ENCODE assay signal across 8 cellular contexts in the genomic region with DNA sequence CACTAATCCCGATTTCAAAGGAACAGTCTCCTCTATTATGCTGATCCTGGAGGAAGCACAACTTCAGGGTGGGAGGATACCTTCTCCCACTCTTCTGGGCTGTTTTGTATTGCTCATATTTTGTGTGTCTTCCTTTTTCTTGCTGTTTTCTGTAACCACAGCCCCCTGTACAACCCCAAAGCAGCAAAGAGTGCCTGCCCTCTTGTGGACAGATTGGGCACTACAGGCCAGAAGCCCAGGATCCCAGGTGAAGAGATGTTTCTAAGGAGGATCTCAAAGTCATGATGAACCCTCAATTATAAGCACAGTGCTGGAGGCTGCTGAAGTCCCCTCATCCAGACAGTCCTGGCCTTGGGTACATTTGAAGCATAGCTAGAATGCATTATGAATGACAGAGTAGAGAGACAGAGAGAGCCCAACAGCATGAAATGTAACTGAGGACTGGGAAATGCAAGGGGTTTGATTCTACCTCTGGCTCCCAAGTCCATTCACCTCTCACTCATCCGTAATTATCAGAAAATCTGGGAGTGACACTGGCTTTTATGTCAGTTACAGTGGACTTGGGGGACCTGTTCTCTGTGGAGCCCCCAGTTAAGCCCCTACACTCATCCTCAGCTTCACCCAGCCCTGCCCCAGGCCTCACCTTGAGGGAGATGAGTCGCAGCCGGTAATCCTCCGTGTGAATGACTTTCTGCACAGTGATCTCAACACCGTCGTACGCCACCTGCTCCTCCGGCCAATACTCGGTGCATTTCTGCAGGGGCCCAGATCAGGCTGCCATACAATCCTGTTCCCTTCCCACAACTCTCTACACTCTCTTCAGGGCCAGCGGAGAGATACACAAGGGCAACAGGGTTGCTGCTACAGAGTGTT. TPM values are rescaled to one million over a fixed set of nuclear protein-coding genes. Genes with fewer than 3 reads are reported as not detected.
DNase-seq lines count a peak whose midpoint lies in the region; ATAC-seq, FAIRE-seq and TF ChIP-seq lines count a peak whose summit lies in the region.

No MANE protein-coding gene starts in this region.

- H3K27ac ChIP-seq in HEK293 (ENCODE audit: extremely low read depth, low read depth, low read length) = no peak overlapping the region
- no peak overlapping the region for H3K27ac ChIP-seq in fibroblast of lung (ENCODE audit: insufficient read depth, low read length)
- H3K27ac ChIP-seq in neural progenitor cell = no peak overlapping the region
- no peak overlapping the region for H3K27ac ChIP-seq in thyroid gland

- H2AFZ ChIP-seq in fibroblast of lung (ENCODE audit: low read length) (no peak overlapping the region), neural progenitor cell (replicated peaks) (no peak overlapping the region)

- H3K9me3 ChIP-seq in HEK293 (ENCODE audit: control insufficient read depth, insufficient read depth, low read depth, low read length) (no peaks in the 10 kb centered on the region), fibroblast of lung (ENCODE audit: control insufficient read depth, insufficient read depth, low read depth, low read length) (no peaks in the 10 kb centered on the region), neural progenitor cell (ENCODE audit: low read depth) (no peaks in the 10 kb centered on the region), thyroid gland (no peaks in the 10 kb centered on the region)

- H3K79me2 ChIP-seq in fibroblast of lung (ENCODE audit: control insufficient read depth, insufficient read depth, low read length) = no peaks in the 10 kb centered on the region
- no peaks in the 10 kb centered on the region for H3K79me2 ChIP-seq in neural progenitor cell (ENCODE audit: low read depth)

- H3K4me1 ChIP-seq in HEK293 (ENCODE audit: control insufficient read depth, insufficient read depth, low read length) (no peaks in the 10 kb centered on the region), fibroblast of lung (ENCODE audit: control insufficient read depth, extremely low read depth, insufficient read depth, low read length) (no peaks in the 10 kb centered on the region), neural progenitor cell (no peaks in the 10 kb centered on the region), thyroid gland (no peaks in the 10 kb centered on the region)

- TF ChIP-seq CTCF in HEK293 (tag by site-specific recombination; IDR thresholded peaks at IDR 0.05) (peak; percentile 41; the same call in 1 of the 2 replicates), fibroblast of lung (conservative IDR thresholded peaks at IDR 0.05 in 1 of 2, IDR thresholded peaks at IDR 0.05 in 1 of 2; ENCODE audit: low read depth in 1 of 2, low read length in 2 of 2) (peak; percentile 99 to 100), neural progenitor cell (IDR thresholded peaks at IDR 0.05) (peak; percentile 97), thyroid gland (IDR thresholded peaks at IDR 0.05) (peak; percentile 77 to 98 (median 83))

- H4K20me1 ChIP-seq in fibroblast of lung (ENCODE audit: control insufficient read depth, extremely low read depth, insufficient read depth, low read length) = no peaks in the 10 kb centered on the region
- H4K20me1 ChIP-seq in neural progenitor cell (ENCODE audit: low read depth) = no peaks in the 10 kb centered on the region

- intact Hi-C loops in thyroid gland (cut with DNase I) = loop anchor here (5.0 kb wide), 2 partner anchors 490 to 615 kb away; no protein-coding TSS in a partner anchor

- H3K4me3 ChIP-seq in HEK293 (ENCODE audit: low read depth, low read length) = no peak overlapping the region
- H3K4me3 ChIP-seq in fibroblast of lung (replicated peaks in 1 of 4; ENCODE audit: control extremely low read depth in 1 of 4, insufficient read depth in 1 of 4, low read depth in 3 of 4, low read length in 4 of 4) = no peak overlapping the region
- no peak overlapping the region for H3K4me3 ChIP-seq in neural progenitor cell
- H3K4me3 ChIP-seq in thyroid gland (replicated peaks in 1 of 3) = no peak overlapping the region

- H3K27me3 Mint-ChIP-seq in neural progenitor cell (ENCODE audit: insufficient read depth, low read depth) = no peaks in the 10 kb centered on the region

- H3K36me3 ChIP-seq in HEK293 (ENCODE audit: control insufficient read depth in 2 of 2, insufficient read depth in 1 of 2, low read length in 2 of 2) = no peaks in the 10 kb centered on the region
- H3K36me3 ChIP-seq in fibroblast of lung (ENCODE audit: control insufficient read depth, insufficient read depth, low read length) = no peaks in the 10 kb centered on the region
- H3K36me3 ChIP-seq in neural progenitor cell = no peaks in the 10 kb centered on the region
- no peaks in the 10 kb centered on the region for H3K36me3 ChIP-seq in thyroid gland

- no peak overlapping the region for H3K27ac Mint-ChIP-seq in neural progenitor cell

- POLR2A ChIA-PET in HEK293 (lab: Yijun Ruan, JAX) = no interaction called here

- no peaks in the 10 kb centered on the region for H3F3A ChIP-seq in neural progenitor cell (ENCODE audit: low read depth)

- H3K27me3 ChIP-seq in fibroblast of lung (ENCODE audit: control insufficient read depth, insufficient read depth, low read length) (no peaks in the 10 kb centered on the region), neural progenitor cell (no peaks in the 10 kb centered on the region), thyroid gland (no peaks in the 10 kb centered on the region)

- WGBS in thyroid gland, 2 donors = 70 to 73% methylated on average over 11 of the region's 11 CpGs

- no peaks in the 10 kb centered on the region for H3K36me3 Mint-ChIP-seq in neural progenitor cell

- CTCF ChIA-PET in HEK293 (lab: Yijun Ruan, JAX) = interaction anchor here (0.5 to 6.0 kb wide), 28 partner anchors 8 to 617 kb away, joined by 3 to 82 read pairs (median 4); no protein-coding TSS in a partner anchor

- no peak for ATAC-seq in HG03457 (IDR thresholded peaks at IDR 0.05; ENCODE audit: unreplicated experiment)

- no peak for TF ChIP-seq POLR2A in thyroid gland (IDR thresholded peaks at IDR 0.05)

- H3K4me1 Mint-ChIP-seq in neural progenitor cell = peaks cover 8% of the 10 kb centered on the region

- FAIRE-seq in G401.6 (lab: Jason Lieb, UNC) = peak; percentile 65

- no peak overlapping the region for H3K4me3 Mint-ChIP-seq in neural progenitor cell

- no peak overlapping the region for H3K9ac ChIP-seq in fibroblast of lung (ENCODE audit: insufficient read depth, low read length)
- H3K9ac ChIP-seq in neural progenitor cell = no peak overlapping the region

- H3K4me2 ChIP-seq in fibroblast of lung (ENCODE audit: extremely low read depth, insufficient read depth, low read length) (no peak overlapping the region), neural progenitor cell (no peak overlapping the region)

- H3K9me3 Mint-ChIP-seq in neural progenitor cell = no peaks in the 10 kb centered on the region

- DNase-seq in NOMO-1 treated with dmso at 0.1 percent for 144 hours (lab: John Stamatoyannopoulos, UW; ENCODE audit: unreplicated experiment) (peak; percentile 33), activated T-cell treated with anti-CD3 and anti-CD28 coated beads for 48 hours (ENCODE audit: low read depth) (peak; percentile 51), fibroblast of lung (ENCODE audit: low read depth in 2 of 2) (peak; percentile 18 to 47), neural progenitor cell (ENCODE audit: low spot score) (peak; percentile 47), thyroid gland (peak; percentile 55 to 64)

TF ChIP-seq in HEK293, 187 proteins besides CTCF, POLR2A, EP300 and RAD21:
- no peak for TF ChIP-seq ZNF174 (tag by site-specific recombination; IDR thresholded peaks at IDR 0.05)
- peak; percentile 43 for TF ChIP-seq ZNF654 (tag by site-specific recombination; IDR thresholded peaks at IDR 0.05; ENCODE audit: low read depth)

RNA-seq across cellular contexts. Expression of a gene that starts 6.2 kb away (rescaled TPM):
- total RNA-seq in fibroblast of lung (under 0.01 TPM in 2 replicates), neural progenitor cell (ENCODE audit: low replicate concordance) (0.41 TPM in 1 of 2 replicates, not detected in the other), thyroid gland (under 1 TPM in 3 of 4 donors, not detected in 1; 0.33 to 0.93 (median 0.78) TPM)
- not detected in 2 replicates for polyA plus RNA-seq in fibroblast of lung
- not detected in 2 replicates for polyA plus RNA-seq in fibroblast of lung (2012)
- not detected in 2 replicates for polyA minus RNA-seq in fibroblast of lung (ENCODE audit: low replicate concordance)

RNA-seq across cellular contexts. Expression of a gene that starts 33.6 kb away (rescaled TPM):
- 0.77 and 0.83 TPM in 2 replicates for total RNA-seq in fibroblast of lung
- 0.16 and 0.21 TPM in 2 replicates for polyA plus RNA-seq in fibroblast of lung
- 0.16 TPM in 2 replicates for polyA plus RNA-seq in fibroblast of lung (2012)
- not detected in 2 replicates for polyA minus RNA-seq in fibroblast of lung (ENCODE audit: low replicate concordance)
- total RNA-seq in neural progenitor cell (ENCODE audit: low replicate concordance) = 0.87 TPM in 1 of 2 replicates, not detected in the other
- total RNA-seq in thyroid gland = 10 to 100 TPM in 1 of 4 donors, 1 to 10 TPM in 3; 5.8 to 13.2 (median 6.2) TPM

RNA-seq across cellular contexts. Expression of a gene that starts 59.4 kb away (rescaled TPM):
- total RNA-seq in fibroblast of lung = not detected in 2 replicates
- polyA plus RNA-seq in fibroblast of lung = not detected in 2 replicates
- polyA plus RNA-seq in fibroblast of lung (2012) = not detected in 2 replicates
- polyA minus RNA-seq in fibroblast of lung (ENCODE audit: low replicate concordance) = not detected in 2 replicates
- 8.5 and 15.8 TPM in 2 replicates for total RNA-seq in neural progenitor cell (ENCODE audit: low replicate concordance)
- total RNA-seq in thyroid gland = 1 to 10 TPM in 1 of 4 donors, under 1 TPM in 2, not detected in 1; 0.44 to 1.1 (median 0.56) TPM

Comparison
In these comparisons a context has a peak if more than half of its experiments do, and no peak if none do; other contexts are left out.
1. CTCF ChIP-seq: peak in every context shown above with its lines; median percentile 100 in fibroblast of lung; 97 in neural progenitor cell; 83 in thyroid gland; 41 in HEK293.